In genomic region chr9:128108784-128109709, GRCh38 we compare ENCODE assay signal across 17 cellular contexts. TPM values are rescaled to one million over a fixed set of nuclear protein-coding genes. Genes with fewer than 3 reads are reported as not detected.
DNase-seq lines count a peak whose midpoint lies in the region; ATAC-seq, FAIRE-seq and TF ChIP-seq lines count a peak whose summit lies in the region.
"Had no signal": no experiment of that assay in that cellular context is flagged by ENCODE, and none has a peak within 500 bp of the region (broad histone marks: within the 10 kb centered on the region; RNA-seq: fewer than 3 reads in every experiment).

No MANE protein-coding gene starts in this region.

- H3K4me3 Mint-ChIP-seq in WTC11 = no peak overlapping the region

- intact Hi-C loops in kidney (cut with DNase I) = no loop called here
- intact Hi-C loops in psoas muscle (cut with DNase I) = no loop called here

- H3K4me3 ChIP-seq in H7 (ENCODE audit: insufficient read depth, low read depth, low read length) = no peak overlapping the region
- no peak overlapping the region for H3K4me3 ChIP-seq in kidney (ENCODE audit: low read length in 2 of 2)
- peak overlapping the region; percentile 22 for H3K4me3 ChIP-seq in psoas muscle

- ATAC-seq in WTC11 (no peak; the same call in 1 of the 2 replicates), psoas muscle (peak; percentile 45 to 70 (median 64)), HG03135 (IDR thresholded peaks at IDR 0.05; ENCODE audit: unreplicated experiment) (no peak), HG02763 (IDR thresholded peaks at IDR 0.05; ENCODE audit: unreplicated experiment) (no peak)

- no peaks in the 10 kb centered on the region for H3K9me3 ChIP-seq in kidney (ENCODE audit: control insufficient read depth in 1 of 2, low read length in 2 of 2)
- no peaks in the 10 kb centered on the region for H3K9me3 ChIP-seq in psoas muscle

- H3K27ac ChIP-seq in kidney (ENCODE audit: low read depth in 2 of 2, low read length in 2 of 2) = peak overlapping the region; percentile 32 to 59
- peak overlapping the region; percentile 97 for H3K27ac ChIP-seq in psoas muscle
- H3K27ac ChIP-seq: C4-2B had no signal

- peaks cover 8% of the 10 kb centered on the region for H3K4me1 Mint-ChIP-seq in WTC11

- no peak for TF ChIP-seq CTCF in WTC11 (IDR thresholded peaks at IDR 0.05)
- TF ChIP-seq CTCF in kidney (IDR thresholded peaks at IDR 0.05; ENCODE audit: borderline replicate concordance, extremely low read depth, insufficient read depth) = no peak
- TF ChIP-seq CTCF in psoas muscle (IDR thresholded peaks at IDR 0.05) = no peak

- peak overlapping the region; percentile 55 for H3K27ac Mint-ChIP-seq in WTC11
- H3K27ac Mint-ChIP-seq: progenitor cell of endocrine pancreas had no signal

- no peaks in the 10 kb centered on the region for H3K27me3 ChIP-seq in H7 (ENCODE audit: control insufficient read depth, insufficient read depth, low read length)
- H3K27me3 ChIP-seq in psoas muscle (ENCODE audit: insufficient read depth in 3 of 3, low read length in 2 of 3) = no peaks in the 10 kb centered on the region

- FAIRE-seq in kidney (lab: Jason Lieb, UNC) = no peak

- H3K36me3 ChIP-seq in H7 (replicated peaks; ENCODE audit: control insufficient read depth, insufficient read depth, low read length) = peaks cover 18% of the 10 kb centered on the region
- peaks cover 24 to 34% of the 10 kb centered on the region in 2 donors for H3K36me3 ChIP-seq in kidney (ENCODE audit: control insufficient read depth in 1 of 2, insufficient read depth in 2 of 2, low read length in 2 of 2)
- peaks cover 2 to 51% of the 10 kb centered on the region in 2 donors for H3K36me3 ChIP-seq in psoas muscle (ENCODE audit: insufficient read depth in 1 of 2, low read depth in 1 of 2)

- peaks cover 12 to 15% of the 10 kb centered on the region in 2 donors for H3K4me1 ChIP-seq in kidney (ENCODE audit: control insufficient read depth in 1 of 2, insufficient read depth in 1 of 2, low read depth in 1 of 2, low read length in 2 of 2)
- peaks cover 74% of the 10 kb centered on the region for H3K4me1 ChIP-seq in psoas muscle

- CTCF ChIA-PET in WTC11 (lab: Charles Lee) = interaction anchor here (1.3 to 5.8 kb wide), 2 partner anchors 9 to 16 kb away, joined by 3 to 57 read pairs; no protein-coding TSS in a partner anchor

- POLR2A ChIA-PET in WTC11 (lab: Charles Lee) = interaction anchor here (0.7 to 1.1 kb wide), 2 partner anchors 11 to 186 kb away, joined by 3 read pairs; no protein-coding TSS in a partner anchor

- H3K36me3 Mint-ChIP-seq in WTC11 = peaks cover 31% of the 10 kb centered on the region

- H3K9me3 Mint-ChIP-seq in WTC11 = peaks cover 3% of the 10 kb centered on the region; the same call in 1 of the 2 replicates

- H3K9ac ChIP-seq in kidney (ENCODE audit: low read length in 2 of 2) = no peak overlapping the region

- WGBS in psoas muscle, 3 donors = 39 to 53% (median 43%) methylated on average over 26 of the region's 26 CpGs

- H3K27me3 Mint-ChIP-seq in WTC11 (ENCODE audit: low read depth) = no peaks in the 10 kb centered on the region
- H3K27me3 Mint-ChIP-seq: progenitor cell of endocrine pancreas had no signal

- peak; percentile 66 for DNase-seq in H7
- DNase-seq in WTC11 (ENCODE audit: low spot score) = peak; percentile 6
- peak; percentile 42 for DNase-seq in kidney
- DNase-seq in psoas muscle = peak in 1 of 2 donors; percentile 85
- no peak for DNase-seq in GOT3 (lab: John Stamatoyannopoulos, UW)
- DNase-seq in A172 (ENCODE audit: low spot score) = no peak
- DNase-seq: activated CD4-positive, CD25-positive, alpha-beta regulatory T cell; activated T-cell treated with anti-CD3 and anti-CD28 coated beads for 4 hours; HCEC 1CT; KG1; mesendoderm; NCI-H1436 had no signal

TF ChIP-seq in WTC11, 78 proteins besides CTCF, POLR2A, EP300 and RAD21 (continues in another document):
- TF ChIP-seq, protein P1, sequence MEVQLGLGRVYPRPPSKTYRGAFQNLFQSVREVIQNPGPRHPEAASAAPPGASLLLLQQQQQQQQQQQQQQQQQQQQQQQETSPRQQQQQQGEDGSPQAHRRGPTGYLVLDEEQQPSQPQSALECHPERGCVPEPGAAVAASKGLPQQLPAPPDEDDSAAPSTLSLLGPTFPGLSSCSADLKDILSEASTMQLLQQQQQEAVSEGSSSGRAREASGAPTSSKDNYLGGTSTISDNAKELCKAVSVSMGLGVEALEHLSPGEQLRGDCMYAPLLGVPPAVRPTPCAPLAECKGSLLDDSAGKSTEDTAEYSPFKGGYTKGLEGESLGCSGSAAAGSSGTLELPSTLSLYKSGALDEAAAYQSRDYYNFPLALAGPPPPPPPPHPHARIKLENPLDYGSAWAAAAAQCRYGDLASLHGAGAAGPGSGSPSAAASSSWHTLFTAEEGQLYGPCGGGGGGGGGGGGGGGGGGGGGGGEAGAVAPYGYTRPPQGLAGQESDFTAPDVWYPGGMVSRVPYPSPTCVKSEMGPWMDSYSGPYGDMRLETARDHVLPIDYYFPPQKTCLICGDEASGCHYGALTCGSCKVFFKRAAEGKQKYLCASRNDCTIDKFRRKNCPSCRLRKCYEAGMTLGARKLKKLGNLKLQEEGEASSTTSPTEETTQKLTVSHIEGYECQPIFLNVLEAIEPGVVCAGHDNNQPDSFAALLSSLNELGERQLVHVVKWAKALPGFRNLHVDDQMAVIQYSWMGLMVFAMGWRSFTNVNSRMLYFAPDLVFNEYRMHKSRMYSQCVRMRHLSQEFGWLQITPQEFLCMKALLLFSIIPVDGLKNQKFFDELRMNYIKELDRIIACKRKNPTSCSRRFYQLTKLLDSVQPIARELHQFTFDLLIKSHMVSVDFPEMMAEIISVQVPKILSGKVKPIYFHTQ (CRISPR knock-in tag; IDR thresholded peaks at IDR 0.05) = no peak
- TF ChIP-seq ARID4B (CRISPR knock-in tag; IDR thresholded peaks at IDR 0.05; ENCODE audit: borderline replicate concordance) (no peak), ZBTB21 (CRISPR knock-in tag; IDR thresholded peaks at IDR 0.05; ENCODE audit: borderline replicate concordance) (no peak)

RNA-seq across cellular contexts. Expression of gene PTGES2, which starts 18.5 kb away (rescaled TPM):
- 143 and 197 TPM in 2 replicates for total RNA-seq in H7 (2014; rRNA removed; shearing (Covaris generic))
- total RNA-seq in WTC11 (2021) = 96.2 to 118 TPM (median 98.4 TPM) in 3 replicates
- total RNA-seq in kidney = 64.1 TPM
- polyA plus RNA-seq in kidney (ENCODE audit: insufficient read depth, low read depth, low replicate concordance) = 117 TPM
- total RNA-seq in psoas muscle = 100 to 1,000 TPM; 102 to 150 (median 116) TPM
- polyA plus RNA-seq in psoas muscle = 100 to 1,000 TPM in 2 of 3 donors, 10 to 100 TPM in 1; 61.2 to 134 (median 119) TPM
- total RNA-seq in A172 (2014; rRNA removed; shearing (Covaris generic)) = 84.2 and 87.7 TPM in 2 replicates

RNA-seq across cellular contexts. Expression of gene LCN2, which starts 40.2 kb away (rescaled TPM):
- total RNA-seq in H7 (2014; rRNA removed; shearing (Covaris generic)) = 1.4 TPM in 1 of 2 replicates, not detected in the other
- 1.0 to 3.0 TPM (median 1.3 TPM) in 3 replicates for total RNA-seq in WTC11 (2021)
- total RNA-seq in kidney = 198 TPM
- 8.2 TPM for polyA plus RNA-seq in kidney (ENCODE audit: insufficient read depth, low read depth, low replicate concordance)
- 1 to 10 TPM in 2 of 4 donors, under 1 TPM in 1, not detected in 1; 0.47 to 2.1 (median 1.4) TPM for total RNA-seq in psoas muscle
- polyA plus RNA-seq in psoas muscle = under 1 TPM; 0.08 to 0.90 (median 0.69) TPM
- 0.14 and 1.1 TPM in 2 replicates for total RNA-seq in A172 (2014; rRNA removed; shearing (Covaris generic))
- total RNA-seq: NCI-H460, progenitor cell of endocrine pancreas had no signal

RNA-seq across cellular contexts. Expression of gene SLC25A25, which starts 41.0 kb away (rescaled TPM):
- total RNA-seq in H7 (2014; rRNA removed; shearing (Covaris generic)) = 23.1 and 23.7 TPM in 2 replicates
- total RNA-seq in WTC11 (2021) (15.2 to 17.4 TPM (median 15.2 TPM) in 3 replicates), kidney (24.9 TPM), psoas muscle (10 to 100 TPM in 2 of 4 donors, 1 to 10 TPM in 2; 3.6 to 50.3 (median 20.5) TPM)
- polyA plus RNA-seq in kidney (ENCODE audit: insufficient read depth, low read depth, low replicate concordance) (20.4 TPM), psoas muscle (10 to 100 TPM in 2 of 3 donors, 1 to 10 TPM in 1; 9.3 to 12.5 (median 10.6) TPM)
- 27.8 and 32.7 TPM in 2 replicates for total RNA-seq in A172 (2014; rRNA removed; shearing (Covaris generic))

RNA-seq across cellular contexts. Expression of gene NAIF1, which starts 41.9 kb away (rescaled TPM):
- total RNA-seq in H7 (2014; rRNA removed; shearing (Covaris generic)) = 10.3 and 12.3 TPM in 2 replicates
- 11.9 to 13.4 TPM (median 12.4 TPM) in 3 replicates for total RNA-seq in WTC11 (2021)
- 12.3 TPM for total RNA-seq in kidney
- polyA plus RNA-seq in kidney (ENCODE audit: insufficient read depth, low read depth, low replicate concordance) = 9.7 TPM
- total RNA-seq in psoas muscle = 1 to 10 TPM; 5.9 to 8.7 (median 6.1) TPM
- 1 to 10 TPM; 4.2 to 8.0 (median 7.8) TPM for polyA plus RNA-seq in psoas muscle
- total RNA-seq in A172 (2014; rRNA removed; shearing (Covaris generic)) = 14.1 and 15.7 TPM in 2 replicates

RNA-seq across cellular contexts. Expression of gene BBLN, which starts 51.0 kb away (rescaled TPM):
- total RNA-seq in H7 (2014; rRNA removed; shearing (Covaris generic)) = 121 and 130 TPM in 2 replicates
- total RNA-seq in WTC11 (2021) (77.1 to 86.9 TPM (median 86.6 TPM) in 3 replicates), kidney (55.6 TPM), psoas muscle (10 to 100 TPM; 14.0 to 21.3 (median 17.8) TPM)
- polyA plus RNA-seq in kidney (ENCODE audit: insufficient read depth, low read depth, low replicate concordance) (192 TPM), psoas muscle (10 to 100 TPM; 23.1 to 36.2 (median 27.8) TPM)
- total RNA-seq in A172 (2014; rRNA removed; shearing (Covaris generic)) = 146 and 238 TPM in 2 replicates

Comparison
In these comparisons a context has a peak if more than half of its experiments do, and no peak if none do; other contexts are left out.
1. DNase-seq: peak in H7 (single experiment), WTC11 (single experiment) and kidney (single experiment); none in GOT3 (single experiment) and A172 (single experiment).
2. ATAC-seq: peak in psoas muscle (4 of 4); none in WTC11 (single experiment), HG03135 (single experiment) and HG02763 (single experiment).
3. RNA of gene LCN2, which starts 40.2 kb away (total RNA-seq): 198 TPM in kidney (single experiment); 0.47 to 2.1 TPM in psoas muscle, 1.0 to 3.0 TPM in WTC11, 0.14 to 1.1 TPM in A172 and 1.4 TPM in H7; every median in the first group is over 10 times any median in the second.